8 cellular contexts compared by ENCODE assay signal in genomic region chr19:23415034-23415433, GRCh38. TPM values are rescaled to one million over a fixed set of nuclear protein-coding genes. Genes with fewer than 3 reads are reported as not detected.
A peak's percentile ranks its signal among the peaks of the same experiment; 100 is the strongest.
DNase-seq lines count a peak whose midpoint lies in the region; ATAC-seq and TF ChIP-seq lines count a peak whose summit lies in the region.

No MANE protein-coding gene starts in this region.

- peak overlapping the region; percentile 80 to 82 (median 80) for H3K27ac ChIP-seq in transverse colon
- no peak overlapping the region for H3K27ac ChIP-seq in ascending aorta

- H3K27me3 ChIP-seq in transverse colon = peaks cover 8% of the 10 kb centered on the region
- H3K27me3 ChIP-seq in ascending aorta = no peaks in the 10 kb centered on the region

- WGBS in transverse colon (ENCODE audit: low coverage in 1 of 2), 2 donors = 11 to 12% methylated on average over 8 to 13 of the region's 13 CpGs

- CTCF ChIA-PET in activated naive CD4-positive, alpha-beta T cell treated with anti-CD3 and anti-CD28 coated beads, Interleukin-2, amount 10 ng/mL, durations not matched to agents 7 days and 5 days (lab: Charles Lee) = no interaction called here

- H3K9me3 ChIP-seq in transverse colon = no peaks in the 10 kb centered on the region
- H3K9me3 ChIP-seq in ascending aorta = no peaks in the 10 kb centered on the region

- H3K4me3 Mint-ChIP-seq in activated naive CD4-positive, alpha-beta T cell treated with anti-CD3 and anti-CD28 coated beads, Interleukin-2, amount 10 ng/mL, durations not matched to agents 7 days and 5 days = peak overlapping the region; percentile 53
- H3K4me3 Mint-ChIP-seq in activated naive CD8-positive, alpha-beta T cell treated with anti-CD3 and anti-CD28 coated beads, Interleukin-2, amount 10 ng/mL, durations not matched to agents 7 days and 5 days = peak overlapping the region; percentile 61
- H3K4me3 Mint-ChIP-seq in memory B cell = peak overlapping the region; percentile 76

- DNase-seq in activated naive CD4-positive, alpha-beta T cell treated with anti-CD3 and anti-CD28 coated beads, Interleukin-2, amount 10 ng/mL, durations not matched to agents 7 days and 5 days = no peak
- DNase-seq in activated naive CD4-positive, alpha-beta T cell treated with anti-CD3 and anti-CD28 coated beads, Interleukin-2, amount 50 U/mL, for 72 hours (ENCODE audit: low spot score in 2 of 2) = no peak
- DNase-seq in activated naive CD8-positive, alpha-beta T cell treated with anti-CD3 and anti-CD28 coated beads, Interleukin-2, amount 10 ng/mL, durations not matched to agents 7 days and 5 days = no peak
- DNase-seq in memory B cell (ENCODE audit: low spot score in 2 of 2) (no peak), transverse colon (peak; percentile 32), NCI-H2107 (lab: John Stamatoyannopoulos, UW) (no peak), ascending aorta (ENCODE audit: low spot score in 2 of 2) (no peak)

- POLR2A ChIA-PET in activated naive CD8-positive, alpha-beta T cell treated with anti-CD3 and anti-CD28 coated beads, Interleukin-2, amount 10 ng/mL, durations not matched to agents 7 days and 5 days (lab: Charles Lee) = interaction anchor here (2.0 kb wide), 1 partner anchor 20 kb away, joined by 15 read pairs; the partner anchor contains the start of gene ZNF91

- H3K36me3 ChIP-seq in transverse colon (no peaks in the 10 kb centered on the region), ascending aorta (no peaks in the 10 kb centered on the region)

- peaks cover 16% of the 10 kb centered on the region for H3K9me3 Mint-ChIP-seq in activated naive CD4-positive, alpha-beta T cell treated with anti-CD3 and anti-CD28 coated beads, Interleukin-2, amount 10 ng/mL, durations not matched to agents 7 days and 5 days
- no peaks in the 10 kb centered on the region for H3K9me3 Mint-ChIP-seq in activated naive CD4-positive, alpha-beta T cell treated with anti-CD3 and anti-CD28 coated beads, Interleukin-2, amount 50 U/mL, for 72 hours
- peaks cover 7% of the 10 kb centered on the region for H3K9me3 Mint-ChIP-seq in activated naive CD8-positive, alpha-beta T cell treated with anti-CD3 and anti-CD28 coated beads, Interleukin-2, amount 10 ng/mL, durations not matched to agents 7 days and 5 days
- H3K9me3 Mint-ChIP-seq in memory B cell = peaks cover 3% of the 10 kb centered on the region

- TF ChIP-seq CTCF in transverse colon (IDR thresholded peaks at IDR 0.05) (no peak), ascending aorta (IDR thresholded peaks at IDR 0.05) (no peak)

- H3K4me3 ChIP-seq in transverse colon = peak overlapping the region in 3 of 4 donors; percentile 47 to 60 (median 48)
- H3K4me3 ChIP-seq in ascending aorta = peak overlapping the region in 1 of 2 donors; percentile 63

- H3K4me1 Mint-ChIP-seq in activated naive CD4-positive, alpha-beta T cell treated with anti-CD3 and anti-CD28 coated beads, Interleukin-2, amount 10 ng/mL, durations not matched to agents 7 days and 5 days = peaks cover 11% of the 10 kb centered on the region
- peaks cover 2% of the 10 kb centered on the region for H3K4me1 Mint-ChIP-seq in activated naive CD8-positive, alpha-beta T cell treated with anti-CD3 and anti-CD28 coated beads, Interleukin-2, amount 10 ng/mL, durations not matched to agents 7 days and 5 days
- H3K4me1 Mint-ChIP-seq in memory B cell = peaks cover 8% of the 10 kb centered on the region

- TF ChIP-seq POLR2A in transverse colon (IDR thresholded peaks at IDR 0.05) = no peak
- TF ChIP-seq POLR2A in GM18505 (IDR thresholded peaks at IDR 0.05; ENCODE audit: borderline replicate concordance, extremely low read depth, insufficient read depth, insufficient read length) = no peak

- in situ Hi-C loops in transverse colon (cut with MboI; ENCODE audit: low pct_ligation_motif_present in 1 of 4, low pct_unique_long_range_greater_than_20kb in 1 of 4, low sequenced_read_pairs in 3 of 4) = no loop called here

- peaks cover 16% of the 10 kb centered on the region for H3K27me3 Mint-ChIP-seq in activated naive CD4-positive, alpha-beta T cell treated with anti-CD3 and anti-CD28 coated beads, Interleukin-2, amount 10 ng/mL, durations not matched to agents 7 days and 5 days
- peaks cover 13% of the 10 kb centered on the region for H3K27me3 Mint-ChIP-seq in activated naive CD8-positive, alpha-beta T cell treated with anti-CD3 and anti-CD28 coated beads, Interleukin-2, amount 10 ng/mL, durations not matched to agents 7 days and 5 days
- H3K27me3 Mint-ChIP-seq in memory B cell = peaks cover 3% of the 10 kb centered on the region

- H3K4me1 ChIP-seq in transverse colon = peaks cover 4 to 33% (median 15%) of the 10 kb centered on the region in 4 donors
- H3K4me1 ChIP-seq in ascending aorta = no peaks in the 10 kb centered on the region

- no peak overlapping the region for H3K27ac Mint-ChIP-seq in activated naive CD4-positive, alpha-beta T cell treated with anti-CD3 and anti-CD28 coated beads, Interleukin-2, amount 10 ng/mL, durations not matched to agents 7 days and 5 days
- no peak overlapping the region for H3K27ac Mint-ChIP-seq in activated naive CD4-positive, alpha-beta T cell treated with anti-CD3 and anti-CD28 coated beads, Interleukin-2, amount 50 U/mL, for 72 hours
- no peak overlapping the region for H3K27ac Mint-ChIP-seq in activated naive CD8-positive, alpha-beta T cell treated with anti-CD3 and anti-CD28 coated beads, Interleukin-2, amount 10 ng/mL, durations not matched to agents 7 days and 5 days
- no peak overlapping the region for H3K27ac Mint-ChIP-seq in memory B cell

- no peaks in the 10 kb centered on the region for H3K36me3 Mint-ChIP-seq in activated naive CD4-positive, alpha-beta T cell treated with anti-CD3 and anti-CD28 coated beads, Interleukin-2, amount 10 ng/mL, durations not matched to agents 7 days and 5 days
- H3K36me3 Mint-ChIP-seq in activated naive CD4-positive, alpha-beta T cell treated with anti-CD3 and anti-CD28 coated beads, Interleukin-2, amount 50 U/mL, for 72 hours = peaks cover 0 to 16% of the 10 kb centered on the region in 2 donors
- peaks cover 2% of the 10 kb centered on the region for H3K36me3 Mint-ChIP-seq in activated naive CD8-positive, alpha-beta T cell treated with anti-CD3 and anti-CD28 coated beads, Interleukin-2, amount 10 ng/mL, durations not matched to agents 7 days and 5 days
- no peaks in the 10 kb centered on the region for H3K36me3 Mint-ChIP-seq in memory B cell

- no peak for ATAC-seq in activated naive CD4-positive, alpha-beta T cell treated with anti-CD3 and anti-CD28 coated beads, Interleukin-2, amount 50 U/mL, for 72 hours
- ATAC-seq in activated naive CD8-positive, alpha-beta T cell treated with anti-CD3 and anti-CD28 coated beads, Interleukin-2, amount 10 ng/mL, durations not matched to agents 7 days and 5 days (ENCODE audit: low read depth) = no peak
- peak; percentile 73 for ATAC-seq in memory B cell (ENCODE audit: low read depth)
- no peak for ATAC-seq in GM18505 (IDR thresholded peaks at IDR 0.05; ENCODE audit: unreplicated experiment)

- TF ChIP-seq EP300 in transverse colon (IDR thresholded peaks at IDR 0.05; ENCODE audit: low read depth) = no peak

- intact Hi-C loops in transverse colon (cut with DNase I; ENCODE audit: low total_unique reads) (no loop called here), ascending aorta (cut with DNase I) (no loop called here)

RNA-seq across cellular contexts. Expression of gene ZNF91, which starts 19.8 kb away (rescaled TPM):
- 10 to 100 TPM; 37.9 to 48.3 TPM for total RNA-seq in activated naive CD4-positive, alpha-beta T cell treated with anti-CD3 and anti-CD28 coated beads, Interleukin-2, amount 50 U/mL, for 72 hours
- 10 to 100 TPM; 56.8 to 56.9 TPM for total RNA-seq in activated naive CD8-positive, alpha-beta T cell treated with anti-CD3 and anti-CD28 coated beads, Interleukin-2, amount 10 ng/mL, durations not matched to agents 7 days and 5 days
- total RNA-seq in transverse colon (100 to 1,000 TPM in 3 of 4 donors, 10 to 100 TPM in 1; 93.9 to 236 (median 157) TPM), ascending aorta (28.5 TPM)

Comparison
In these comparisons a context has a peak if more than half of its experiments do, and no peak if none do; other contexts are left out.
1. H3K27ac ChIP-seq: peak in transverse colon (4 of 4); none in ascending aorta (0 of 2).
2. Peak in every context shown above with its lines, with median percentiles within 50 percentile points of each other: H3K4me3 Mint-ChIP-seq.